In genomic region chr18:35641916-35642315, GRCh38 we compare ENCODE assay signal across 19 cellular contexts.
"Had no signal": no experiment of that assay in that cellular context is flagged by ENCODE, and none has a peak within 500 bp of the region (broad histone marks: within the 10 kb centered on the region; RNA-seq: fewer than 3 reads in every experiment).

No MANE protein-coding gene starts in this region.

- H3K4me3 ChIP-seq: gastrocnemius medialis, left lung, sigmoid colon, spleen had no signal

- H3K4me1 ChIP-seq: left lung, sigmoid colon, spleen had no signal

- H3K27me3 ChIP-seq: brain microvascular endothelial cell, gastrocnemius medialis, left lung, sigmoid colon, spleen had no signal

- H3K27me3 Mint-ChIP-seq: stimulated activated naive B cell treated with anti-CD40 and anti-IgM and Interleukin-4, amounts not matched to agents 10 μg/mL and 1 μg/mL and 100 μg/mL, for 72 hours had no signal

- H3K9me3 ChIP-seq: gastrocnemius medialis had no signal

- ATAC-seq: activated CD4-positive, CD25-positive, alpha-beta regulatory T cell treated with anti-CD3 and anti-CD28 coated beads, Interleukin-2, amount 50 U/mL, for 24 hours; activated T-cell treated with anti-CD3 and anti-CD28 coated beads, Interleukin-2, amount 50 U/mL, for 4 hours; left lung; stimulated activated naive B cell treated with anti-CD40 and anti-IgM and Interleukin-4, amounts not matched to agents 10 μg/mL and 1 μg/mL and 100 μg/mL, for 72 hours had no signal

- DNase-seq: activated CD4-positive, alpha-beta T cell treated with anti-CD3 and anti-CD28 coated beads, Interleukin-2, amount 50 U/mL, for 1 hour; activated CD8-positive, alpha-beta memory T cell treated with anti-CD3 and anti-CD28 coated beads, Interleukin-2, amount 50 U/mL, for 4 hours; activated naive CD4-positive, alpha-beta T cell treated with anti-CD3 and anti-CD28 coated beads for 36 hours; activated T-cell treated with anti-CD3 and anti-CD28 coated beads, Interleukin-2, amount 50 U/mL, for 4 hours; aorta; brain microvascular endothelial cell; central memory CD4-positive, alpha-beta T cell; cortex of kidney; erythroblast; gastrocnemius medialis; head of caudate nucleus; left lung; midbrain; sigmoid colon; spleen; stimulated activated naive B cell treated with anti-CD40 and anti-IgM and Interleukin-4, amounts not matched to agents 10 μg/mL and 1 μg/mL and 100 μg/mL, for 72 hours; T1000 had no signal

- H3K27ac ChIP-seq: brain microvascular endothelial cell, gastrocnemius medialis, left lung, sigmoid colon, spleen had no signal

- H3K4me3 Mint-ChIP-seq: activated naive CD4-positive, alpha-beta T cell treated with anti-CD3 and anti-CD28 coated beads for 36 hours; activated T-cell treated with anti-CD3 and anti-CD28 coated beads, Interleukin-2, amount 50 U/mL, for 4 hours; nephron; stimulated activated naive B cell treated with anti-CD40 and anti-IgM and Interleukin-4, amounts not matched to agents 10 μg/mL and 1 μg/mL and 100 μg/mL, for 72 hours had no signal

- H3K4me1 Mint-ChIP-seq: nephron had no signal

- H3K27ac Mint-ChIP-seq: activated naive CD4-positive, alpha-beta T cell treated with anti-CD3 and anti-CD28 coated beads for 36 hours; nephron; stimulated activated naive B cell treated with anti-CD40 and anti-IgM and Interleukin-4, amounts not matched to agents 10 μg/mL and 1 μg/mL and 100 μg/mL, for 72 hours had no signal

- H3K36me3 ChIP-seq: brain microvascular endothelial cell, gastrocnemius medialis, left lung, sigmoid colon had no signal
